ENCODE assay signal across 18 cellular contexts in genomic region chr19:49906879-49907564, GRCh38. TPM values are rescaled to one million over a fixed set of nuclear protein-coding genes. Genes with fewer than 3 reads are reported as not detected.
DNase-seq lines count a peak whose midpoint lies in the region; ATAC-seq and TF ChIP-seq lines count a peak whose summit lies in the region.
"Had no signal": no experiment of that assay in that cellular context is flagged by ENCODE, and none has a peak within 500 bp of the region (broad histone marks: within the 10 kb centered on the region; RNA-seq: fewer than 3 reads in every experiment).

No MANE protein-coding gene starts in this region.

- H3K79me2 ChIP-seq in HCT116 (ENCODE audit: insufficient read depth, low read length): peaks cover 29% of the 10 kb centered on the region

- CTCF ChIA-PET in HCT116 (lab: Charles Lee) (no interaction called here), HEK293T (lab: Yijun Ruan, JAX) (no interaction called here)

- H2BK12ac ChIP-seq in neuronal stem cell (ENCODE audit: low read length): no peak overlapping the region

- H3K36me3 ChIP-seq in HCT116 (ENCODE audit: control insufficient read depth in 1 of 2, insufficient read depth in 2 of 2, low read length in 2 of 2) (peaks cover 14 to 32% of the 10 kb centered on the region in 2 experiments; a peak in 3 of 4 replicates), neuronal stem cell (replicated peaks in 1 of 2; ENCODE audit: control insufficient read depth in 2 of 2, insufficient read depth in 2 of 2, low read length in 2 of 2) (peaks cover 38 to 62% of the 10 kb centered on the region in 2 donors)

- no peak overlapping the region for H2AK5ac ChIP-seq in neuronal stem cell (ENCODE audit: low read depth, low read length)

- no peaks in the 10 kb centered on the region for H3K4me1 ChIP-seq in HCT116 (ENCODE audit: control insufficient read depth in 1 of 2, insufficient read depth in 2 of 2, low read length in 2 of 2)
- no peaks in the 10 kb centered on the region for H3K4me1 ChIP-seq in neuronal stem cell (ENCODE audit: control insufficient read depth in 2 of 2, insufficient read depth in 1 of 2, low read depth in 1 of 2, low read length in 2 of 2)

- no peaks in the 10 kb centered on the region for H3K27me3 ChIP-seq in HCT116 (ENCODE audit: insufficient read depth, low read length)
- H3K27me3 ChIP-seq in neuronal stem cell (ENCODE audit: control insufficient read depth in 3 of 3, insufficient read depth in 3 of 3, low read depth in 1 of 3, low read length in 3 of 3): no peaks in the 10 kb centered on the region

- H3K18ac ChIP-seq in neuronal stem cell (ENCODE audit: low read length): no peak overlapping the region

- no peak for ATAC-seq in HCT116
- ATAC-seq: activated CD8-positive, alpha-beta memory T cell treated with anti-CD3 and anti-CD28 coated beads, Interleukin-2, amount 10 ng/mL, durations not matched to agents 7 days and 5 days; left lobe of liver; naive thymus-derived CD4-positive, alpha-beta T cell; right cardiac atrium had no signal

- no peak for TF ChIP-seq RAD21 in HCT116 (IDR thresholded peaks at IDR 0.05; ENCODE audit: low read depth)

- H3K27ac ChIP-seq in HCT116 (ENCODE audit: low read depth, low read length): no peak overlapping the region
- H3K27ac ChIP-seq in angular gyrus (ENCODE audit: low read depth, low read length): peak overlapping the region; percentile 58
- H3K27ac ChIP-seq in neuronal stem cell (replicated peaks; ENCODE audit: low read length): no peak overlapping the region

- TF ChIP-seq POLR2A in HCT116 (IDR thresholded peaks at IDR 0.05; ENCODE audit: borderline replicate concordance, extremely low read depth, insufficient read depth, insufficient read length): no peak

- WGBS in neuronal stem cell (ENCODE audit: extremely low coverage in 2 of 2, insufficient read length in 2 of 2, insufficient replicate concordance in 1 of 2), 2 donors: no CpG with 5 or more reads among the region's 16 CpGs

- POLR2A ChIA-PET in HCT116 (lab: Charles Lee): interaction anchor here (0.7 kb wide), 2 partner anchors 20 to 52 kb away, joined by 3 to 4 read pairs; no protein-coding TSS in a partner anchor
- POLR2A ChIA-PET in HEK293T (lab: Yijun Ruan, JAX): no interaction called here

- H3K9me3 ChIP-seq in HCT116 (ENCODE audit: control insufficient read depth in 1 of 2, insufficient read depth in 1 of 2, low read depth in 1 of 2, low read length in 2 of 2) (no peaks in the 10 kb centered on the region), neuronal stem cell (replicated peaks in 1 of 2; ENCODE audit: control insufficient read depth in 2 of 2, insufficient read depth in 1 of 2, low read depth in 1 of 2, low read length in 2 of 2) (peaks cover 0 to 2% of the 10 kb centered on the region in 2 donors)

- no peak overlapping the region for H2BK5ac ChIP-seq in neuronal stem cell (ENCODE audit: low read length)

- peaks cover 11% of the 10 kb centered on the region for H3K79me1 ChIP-seq in neuronal stem cell (ENCODE audit: low read depth, low read length)

- H3K4ac ChIP-seq in neuronal stem cell (ENCODE audit: low read length): no peak overlapping the region

- no peak overlapping the region for H4K91ac ChIP-seq in neuronal stem cell (ENCODE audit: low read depth, low read length, poor library complexity)

- RAD21 ChIA-PET in HCT116 (lab: Charles Lee; ENCODE audit: low non-redundant PET in 1 of 2, low total read pairs in 2 of 2, uncharacterized antibody in 2 of 2, unreplicated experiment in 2 of 2): no interaction called here

- no peak overlapping the region for H2BK120ac ChIP-seq in neuronal stem cell (ENCODE audit: low read depth, low read length)

- DNase-seq in GM12864 (ENCODE audit: low read depth) (no peak), HCT116 (ENCODE audit: low read depth, low spot score) (no peak), neuronal stem cell (ENCODE audit: low spot score) (no peak), epidermal melanocyte (ENCODE audit: insufficient read length, low spot score) (no peak), NCI-H146 (lab: John Stamatoyannopoulos, UW) (no peak), HEK293T (ENCODE audit: extremely low spot score) (no peak), GM20000 (ENCODE audit: low spot score) (no peak)
- DNase-seq: activated CD8-positive, alpha-beta memory T cell treated with anti-CD3 and anti-CD28 coated beads, Interleukin-2, amount 10 ng/mL, durations not matched to agents 7 days and 5 days; CD4-positive, alpha-beta T cell; HFFc6; naive thymus-derived CD4-positive, alpha-beta T cell; NCI-H2107; NCI-H774; right cardiac atrium; Right ventricle myocardium superior; stimulated activated CD4-positive, alpha-beta T cell treated with anti-CD3 and anti-CD28 coated beads, Interleukin-4, amount 100 ng/mL, for 24 hours had no signal

- H3K4me3 ChIP-seq in GM12864 (ENCODE audit: low read depth, low read length): peak overlapping the region; percentile 3
- no peak overlapping the region for H3K4me3 ChIP-seq in HCT116 (replicated peaks in 1 of 2; ENCODE audit: low read depth in 1 of 2, low read length in 2 of 2)
- H3K4me3 ChIP-seq in neuronal stem cell (ENCODE audit: low read length in 2 of 2): peak overlapping the region in 1 of 2 donors; percentile 42

- H3K9ac ChIP-seq in HCT116 (ENCODE audit: low read length): no peak overlapping the region
- H3K9ac ChIP-seq in neuronal stem cell (ENCODE audit: low read depth, low read length, poor library complexity): no peak overlapping the region

- H2AFZ ChIP-seq in HCT116 (ENCODE audit: low read depth, low read length, poor library complexity, severe bottlenecking): no peak overlapping the region
- H2AFZ ChIP-seq in neuronal stem cell (ENCODE audit: low read length): no peak overlapping the region

- H2BK15ac ChIP-seq in neuronal stem cell (ENCODE audit: low read length): no peak overlapping the region

- TSS peak; percentile 59 for BruUV-seq in HCT116 (replicated peaks; lab: Mats Ljungman, UMichigan)

- peak overlapping the region; percentile 37 for H3K23ac ChIP-seq in neuronal stem cell (ENCODE audit: low read depth, low read length, poor library complexity)

- intact Hi-C loops in HCT116 (cut with micrococcal nuclease): no loop called here

- no peak overlapping the region for H3K14ac ChIP-seq in neuronal stem cell (ENCODE audit: low read length)

- no peak for TF ChIP-seq CTCF in GM12864 (IDR thresholded peaks at IDR 0.05; ENCODE audit: low read depth, low read length, missing control alignments)
- no peak for TF ChIP-seq CTCF in HCT116 (IDR thresholded peaks at IDR 0.05 in 2 of 3, conservative IDR thresholded peaks at IDR 0.05 in 1 of 3; ENCODE audit: borderline replicate concordance in 1 of 3, insufficient read depth in 1 of 3, low read depth in 2 of 3, low read length in 2 of 3)
- no peak for TF ChIP-seq CTCF in GM20000 (IDR thresholded peaks at IDR 0.05; ENCODE audit: extremely low read depth, missing control alignments)

- H4K8ac ChIP-seq in neuronal stem cell (ENCODE audit: low read depth, low read length): no peak overlapping the region

- no peaks in the 10 kb centered on the region for H4K20me1 ChIP-seq in HCT116 (ENCODE audit: insufficient read depth)

- H3K4me2 ChIP-seq in HCT116 (ENCODE audit: low read length) (no peak overlapping the region), neuronal stem cell (ENCODE audit: insufficient read depth, low read length, poor library complexity, severe bottlenecking) (no peak overlapping the region)

- H3K9me2 ChIP-seq in HCT116 (ENCODE audit: insufficient read depth): no peaks in the 10 kb centered on the region

TF ChIP-seq in HCT116, 20 proteins besides CTCF, POLR2A, EP300 and RAD21:
- TF ChIP-seq POLR2AphosphoS5 (IDR thresholded peaks at IDR 0.05; ENCODE audit: low read depth, low read length): no peak

TF ChIP-seq in HEK293T, 16 proteins besides CTCF, POLR2A, EP300 and RAD21:
- TF ChIP-seq TARDBP (IDR thresholded peaks at IDR 0.05) (no peak), L3MBTL2 (conservative IDR thresholded peaks at IDR 0.05) (no peak), FOXA1 (IDR thresholded peaks at IDR 0.05) (no peak), FOXK2 (IDR thresholded peaks at IDR 0.05) (no peak), BHLHE40 (IDR thresholded peaks at IDR 0.05; ENCODE audit: borderline replicate concordance) (no peak)

RNA-seq across cellular contexts. Expression of gene IL4I1, which starts 10.3 kb away (rescaled TPM):
- 0.71 TPM for total RNA-seq in HCT116 (2021; ENCODE audit: unreplicated experiment)
- polyA plus RNA-seq in HCT116 (2012): 0.57 and 0.85 TPM in 2 replicates
- polyA plus RNA-seq in neuronal stem cell (2013, experiment 1 of 2): 0.28 TPM
- polyA plus RNA-seq in neuronal stem cell (2013, experiment 2 of 2): 0.26 TPM
- total RNA-seq: Right ventricle myocardium superior had no signal
- polyA plus RNA-seq: naive thymus-derived CD4-positive, alpha-beta T cell had no signal

RNA-seq across cellular contexts. Expression of gene ATF5, which starts 22.0 kb away (rescaled TPM):
- total RNA-seq in HCT116 (2021; ENCODE audit: unreplicated experiment): 28.2 TPM
- polyA plus RNA-seq in HCT116 (2012): 49.6 and 50.2 TPM in 2 replicates
- polyA plus RNA-seq in neuronal stem cell (2013, experiment 1 of 2): 7.5 TPM
- 7.7 TPM for polyA plus RNA-seq in neuronal stem cell (2013, experiment 2 of 2)

RNA-seq across cellular contexts. Expression of gene NUP62, which starts 22.3 kb away (rescaled TPM):
- 85.2 TPM for total RNA-seq in HCT116 (2021; ENCODE audit: unreplicated experiment)
- 61.1 and 61.5 TPM in 2 replicates for polyA plus RNA-seq in HCT116 (2012)
- polyA plus RNA-seq in neuronal stem cell (2013, experiment 1 of 2): 69.0 TPM
- 72.2 TPM for polyA plus RNA-seq in neuronal stem cell (2013, experiment 2 of 2)

RNA-seq across cellular contexts. Expression of gene TBC1D17, which starts 29.5 kb away (rescaled TPM):
- total RNA-seq in HCT116 (2021; ENCODE audit: unreplicated experiment): 32.9 TPM
- polyA plus RNA-seq in HCT116 (2012): 25.9 and 27.8 TPM in 2 replicates
- 29.5 TPM for polyA plus RNA-seq in neuronal stem cell (2013, experiment 1 of 2)
- polyA plus RNA-seq in neuronal stem cell (2013, experiment 2 of 2): 29.9 TPM

RNA-seq across cellular contexts. Expression of gene AKT1S1, which starts 29.9 kb away (rescaled TPM):
- total RNA-seq in HCT116 (2021; ENCODE audit: unreplicated experiment): 70.6 TPM
- 49.3 and 54.5 TPM in 2 replicates for polyA plus RNA-seq in HCT116 (2012)
- polyA plus RNA-seq in neuronal stem cell (2013, experiment 1 of 2): 45.3 TPM
- 42.9 TPM for polyA plus RNA-seq in neuronal stem cell (2013, experiment 2 of 2)
